8 cellular contexts compared by ENCODE assay signal in the genomic region with DNA sequence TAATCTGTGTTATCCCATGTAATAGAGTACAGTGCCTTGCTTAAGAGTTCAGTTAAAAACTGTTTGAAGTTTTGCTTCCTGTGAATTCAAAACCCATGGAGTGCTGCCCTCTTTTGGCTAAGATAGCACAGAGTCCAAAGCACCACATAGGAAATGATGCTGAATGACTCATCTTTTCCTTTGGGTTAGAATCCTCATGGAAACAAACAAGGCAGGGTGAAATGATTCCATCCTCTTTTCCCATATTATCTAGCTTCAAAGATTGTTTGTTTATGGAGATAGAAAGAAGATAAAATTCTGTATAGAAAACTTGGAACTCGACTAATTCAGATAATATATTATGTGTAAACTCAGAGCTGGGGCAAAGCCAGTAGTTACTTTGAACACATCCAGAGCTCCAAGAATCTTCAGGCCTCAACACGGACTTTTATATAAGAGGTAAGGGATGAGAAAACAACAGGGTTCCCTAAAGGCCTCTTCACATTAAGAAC.
DNase-seq lines count a peak whose midpoint lies in the region; ATAC-seq, FAIRE-seq and TF ChIP-seq lines count a peak whose summit lies in the region.

No MANE protein-coding gene starts in this region.

- POLR2A ChIA-PET in A549 (lab: Yijun Ruan, JAX) = interaction anchor here (0.5 to 1.5 kb wide), 3 partner anchors 253 to 496 kb away, joined by 3 read pairs; a partner anchor contains a TSS

- TF ChIP-seq EP300 in A549 (IDR thresholded peaks at IDR 0.05) = no peak

- H3K9me3 ChIP-seq in A549 (no peaks in the 10 kb centered on the region), mucosa of descending colon (no peaks in the 10 kb centered on the region)

- H3K27ac ChIP-seq in A549 = peak overlapping the region in 1 of 2 experiments; percentile 9; a peak in 2 of 6 replicates

- intact Hi-C loops in mucosa of descending colon (cut with DNase I, micrococcal nuclease) = no loop called here

- H3K4me3 ChIP-seq in A549 = no peak overlapping the region
- no peak overlapping the region for H3K4me3 ChIP-seq in mucosa of descending colon

- H3K36me3 ChIP-seq in mucosa of descending colon (ENCODE audit: low read depth) = no peaks in the 10 kb centered on the region

- TF ChIP-seq POLR2A in A549 (IDR thresholded peaks at IDR 0.05; ENCODE audit: low read length) = no peak

- H3K4me2 ChIP-seq in A549 = no peak overlapping the region

- WGBS in A549 (ENCODE audit: missing lambda C conversion rate) = 8% methylated on average over 2 of the region's 2 CpGs

- DNase-seq in A549 (ENCODE audit: low read depth in 1 of 2, low spot score in 1 of 2) = peak; percentile 52 to 86
- peak; percentile 83 for DNase-seq in GM03348 (ENCODE audit: low spot score)
- DNase-seq in NCI-H146 treated with DMSO at 0.1 percent for 48 hours (lab: John Stamatoyannopoulos, UW; ENCODE audit: unreplicated experiment) = peak; percentile 60
- peak; percentile 1 for DNase-seq in T-helper 9 cell
- peak; percentile 78 for DNase-seq in epidermal melanocyte (ENCODE audit: insufficient read length, low spot score)
- DNase-seq in mucosa of descending colon = peak in 1 of 3 donors; percentile 60
- peak; percentile 66 for DNase-seq in urothelium cell line (ENCODE audit: low spot score)

- H3K4me1 ChIP-seq in A549 = peaks cover 3% of the 10 kb centered on the region; the same call in 1 of the 3 replicates
- H3K4me1 ChIP-seq in mucosa of descending colon (ENCODE audit: low read depth) = no peaks in the 10 kb centered on the region

- peak; percentile 97 for ATAC-seq in A549
- peak; percentile 67 for ATAC-seq in HG02623 (IDR thresholded peaks at IDR 0.05; ENCODE audit: unreplicated experiment)
- ATAC-seq in mucosa of descending colon = peak; percentile 85

- peak; percentile 79 to 83 for TF ChIP-seq RAD21 in A549 (conservative IDR thresholded peaks at IDR 0.05 in 1 of 2, IDR thresholded peaks at IDR 0.05 in 1 of 2)

- CTCF ChIA-PET in A549 (lab: Yijun Ruan, JAX) = interaction anchor here (0.6 to 1.7 kb wide), 28 partner anchors 8 to 812 kb away, joined by 3 to 10 read pairs (median 4); no protein-coding TSS in a partner anchor

- TF ChIP-seq CTCF in A549 (IDR thresholded peaks at IDR 0.05) = peak; percentile 85
- peak; percentile 39 for TF ChIP-seq CTCF in mucosa of descending colon (IDR thresholded peaks at IDR 0.05)

- FAIRE-seq in A549 (lab: Jason Lieb, UNC) (no peak), urothelium cell line (lab: Jason Lieb, UNC) (no peak)

TF ChIP-seq in A549, 52 proteins besides CTCF, POLR2A, EP300 and RAD21:
- TF ChIP-seq RARB (CRISPR knock-in tag; IDR thresholded peaks at IDR 0.05) (no peak), SMC3 (IDR thresholded peaks at IDR 0.05) (peak; percentile 75), FOSL2 (IDR thresholded peaks at IDR 0.05) (peak; percentile 81), FOSL2 (CRISPR knock-in tag; IDR thresholded peaks at IDR 0.05) (peak; percentile 99), NFE2L2 (conservative IDR thresholded peaks at IDR 0.05; ENCODE audit: low read length) (0 out of 2 replicates have a peak, but pooled peaks have one; percentile 2), JUNB (IDR thresholded peaks at IDR 0.05) (peak; percentile 50), MAFK (IDR thresholded peaks at IDR 0.05; ENCODE audit: partially characterized antibody) (peak; percentile 13)
- TF ChIP-seq, protein P1, sequence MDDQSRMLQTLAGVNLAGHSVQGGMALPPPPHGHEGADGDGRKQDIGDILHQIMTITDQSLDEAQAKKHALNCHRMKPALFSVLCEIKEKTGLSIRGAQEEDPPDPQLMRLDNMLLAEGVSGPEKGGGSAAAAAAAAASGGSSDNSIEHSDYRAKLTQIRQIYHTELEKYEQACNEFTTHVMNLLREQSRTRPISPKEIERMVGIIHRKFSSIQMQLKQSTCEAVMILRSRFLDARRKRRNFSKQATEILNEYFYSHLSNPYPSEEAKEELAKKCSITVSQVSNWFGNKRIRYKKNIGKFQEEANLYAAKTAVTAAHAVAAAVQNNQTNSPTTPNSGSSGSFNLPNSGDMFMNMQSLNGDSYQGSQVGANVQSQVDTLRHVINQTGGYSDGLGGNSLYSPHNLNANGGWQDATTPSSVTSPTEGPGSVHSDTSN (IDR thresholded peaks at IDR 0.05) = no peak
- TF ChIP-seq, protein P2, sequence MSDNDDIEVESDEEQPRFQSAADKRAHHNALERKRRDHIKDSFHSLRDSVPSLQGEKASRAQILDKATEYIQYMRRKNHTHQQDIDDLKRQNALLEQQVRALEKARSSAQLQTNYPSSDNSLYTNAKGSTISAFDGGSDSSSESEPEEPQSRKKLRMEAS (IDR thresholded peaks at IDR 0.05) = 0 out of 2 replicates have a peak, but pooled peaks have one; percentile 11
